Comparison of ENCODE assay signal across 27 cellular contexts in genomic region chr7:102197599-102197998, GRCh38.
"Had no signal": no experiment of that assay in that cellular context is flagged by ENCODE, and none has a peak within 500 bp of the region (broad histone marks: within the 10 kb centered on the region; RNA-seq: fewer than 3 reads in every experiment).

No MANE protein-coding gene starts in this region.

- H3K9me3 Mint-ChIP-seq: stimulated activated effector memory CD8-positive, alpha-beta T cell treated with anti-CD3 and anti-CD28 coated beads, Interleukin-12 subunit alpha, Interleukin-12 subunit beta, amount 100 ng/mL, for 72 hours; stimulated activated memory B cell treated with anti-CD40 and anti-IgM and Interleukin-4, amounts not matched to agents 10 μg/mL and 1 μg/mL and 100 μg/mL, for 72 hours; stimulated activated naive B cell treated with anti-CD40 and anti-IgM and Interleukin-4, amounts not matched to agents 10 μg/mL and 1 μg/mL and 100 μg/mL, for 72 hours; stimulated activated naive CD8-positive, alpha-beta T cell treated with anti-CD3 and anti-CD28 coated beads, Interleukin-15, amount 100 ng/mL, for 72 hours; stimulated activated naive CD8-positive, alpha-beta T cell treated with anti-CD3 and anti-CD28 coated beads, Interleukin-15, Interleukin-2, amounts not matched to agents 100 ng/mL and 50 ng/mL, for 24 hours; type B pancreatic cell had no signal

- H3K4me3 Mint-ChIP-seq: stimulated activated effector memory CD8-positive, alpha-beta T cell treated with anti-CD3 and anti-CD28 coated beads, Interleukin-12 subunit alpha, Interleukin-12 subunit beta, amount 100 ng/mL, for 72 hours; stimulated activated memory B cell treated with anti-CD40 and anti-IgM and Interleukin-4, amounts not matched to agents 10 μg/mL and 1 μg/mL and 100 μg/mL, for 72 hours; stimulated activated naive B cell treated with anti-CD40 and anti-IgM and Interleukin-4, amounts not matched to agents 10 μg/mL and 1 μg/mL and 100 μg/mL, for 72 hours; stimulated activated naive CD8-positive, alpha-beta T cell treated with anti-CD3 and anti-CD28 coated beads, Interleukin-15, amount 100 ng/mL, for 72 hours; stimulated activated naive CD8-positive, alpha-beta T cell treated with anti-CD3 and anti-CD28 coated beads, Interleukin-15, Interleukin-2, amounts not matched to agents 100 ng/mL and 50 ng/mL, for 24 hours; type B pancreatic cell had no signal

- H3K36me3 ChIP-seq: uterus had no signal

- H3K4me1 ChIP-seq: stomach, suprapubic skin, testis, thyroid gland, tibial artery, tibial nerve, transverse colon, upper lobe of left lung, upper lobe of right lung, uterus, vagina had no signal

- H3K27me3 Mint-ChIP-seq: stimulated activated memory B cell treated with anti-CD40 and anti-IgM and Interleukin-4, amounts not matched to agents 10 μg/mL and 1 μg/mL and 100 μg/mL, for 72 hours; stimulated activated naive B cell treated with anti-CD40 and anti-IgM and Interleukin-4, amounts not matched to agents 10 μg/mL and 1 μg/mL and 100 μg/mL, for 72 hours; stimulated activated naive CD8-positive, alpha-beta T cell treated with anti-CD3 and anti-CD28 coated beads, Interleukin-15, amount 100 ng/mL, for 72 hours; stimulated activated naive CD8-positive, alpha-beta T cell treated with anti-CD3 and anti-CD28 coated beads, Interleukin-15, Interleukin-2, amounts not matched to agents 100 ng/mL and 50 ng/mL, for 24 hours; type B pancreatic cell had no signal

- H3K27me3 ChIP-seq: stomach, suprapubic skin, testis, thyroid gland, tibial artery, tibial nerve, transverse colon, upper lobe of left lung, upper lobe of right lung, uterus, vagina had no signal

- ATAC-seq: stimulated activated effector memory CD8-positive, alpha-beta T cell treated with anti-CD3 and anti-CD28 coated beads, Interleukin-12 subunit alpha, Interleukin-12 subunit beta, amount 100 ng/mL, for 72 hours; stimulated activated memory B cell treated with anti-CD40 and anti-IgM and Interleukin-4, amounts not matched to agents 10 μg/mL and 1 μg/mL and 100 μg/mL, for 72 hours; stimulated activated naive B cell treated with anti-CD40 and anti-IgM and Interleukin-4, amounts not matched to agents 10 μg/mL and 1 μg/mL and 100 μg/mL, for 72 hours; stimulated activated naive CD8-positive, alpha-beta T cell treated with anti-CD3 and anti-CD28 coated beads, Interleukin-15, amount 100 ng/mL, for 72 hours; stimulated activated naive CD8-positive, alpha-beta T cell treated with anti-CD3 and anti-CD28 coated beads, Interleukin-15, Interleukin-2, amounts not matched to agents 100 U/mL and 50 U/mL, for 24 hours; upper lobe of right lung had no signal

- H3K4me1 Mint-ChIP-seq: stimulated activated effector memory CD8-positive, alpha-beta T cell treated with anti-CD3 and anti-CD28 coated beads, Interleukin-12 subunit alpha, Interleukin-12 subunit beta, amount 100 ng/mL, for 72 hours; stimulated activated memory B cell treated with anti-CD40 and anti-IgM and Interleukin-4, amounts not matched to agents 10 μg/mL and 1 μg/mL and 100 μg/mL, for 72 hours; stimulated activated naive B cell treated with anti-CD40 and anti-IgM and Interleukin-4, amounts not matched to agents 10 μg/mL and 1 μg/mL and 100 μg/mL, for 72 hours; stimulated activated naive CD8-positive, alpha-beta T cell treated with anti-CD3 and anti-CD28 coated beads, Interleukin-15, amount 100 ng/mL, for 72 hours had no signal

- H3K27ac Mint-ChIP-seq: stimulated activated effector memory CD8-positive, alpha-beta T cell treated with anti-CD3 and anti-CD28 coated beads, Interleukin-12 subunit alpha, Interleukin-12 subunit beta, amount 100 ng/mL, for 72 hours; stimulated activated memory B cell treated with anti-CD40 and anti-IgM and Interleukin-4, amounts not matched to agents 10 μg/mL and 1 μg/mL and 100 μg/mL, for 72 hours; stimulated activated naive B cell treated with anti-CD40 and anti-IgM and Interleukin-4, amounts not matched to agents 10 μg/mL and 1 μg/mL and 100 μg/mL, for 72 hours; stimulated activated naive CD8-positive, alpha-beta T cell treated with anti-CD3 and anti-CD28 coated beads, Interleukin-15, amount 100 ng/mL, for 72 hours; stimulated activated naive CD8-positive, alpha-beta T cell treated with anti-CD3 and anti-CD28 coated beads, Interleukin-15, Interleukin-2, amounts not matched to agents 100 ng/mL and 50 ng/mL, for 24 hours had no signal

- H3K9me3 ChIP-seq: stomach, suprapubic skin, testis, thoracic aorta, thyroid gland, tibial artery, tibial nerve, transverse colon, upper lobe of left lung, upper lobe of right lung, uterus, vagina had no signal

- H3K4me3 ChIP-seq: stomach, suprapubic skin, testis, thoracic aorta, thyroid gland, tibial artery, tibial nerve, transverse colon, upper lobe of left lung, upper lobe of right lung, uterus, vagina had no signal

- DNase-seq: stimulated activated CD4-positive, alpha-beta T cell treated with anti-CD3 and anti-CD28 coated beads, Interleukin-2, amount 100 ng/mL, for 48 hours; stimulated activated CD4-positive, alpha-beta T cell treated with anti-CD3 and anti-CD28 coated beads, Interleukin-4, amount 100 ng/mL, for 1 hour; stimulated activated CD4-positive, alpha-beta T cell treated with anti-CD3 and anti-CD28 coated beads, Interleukin-4, amount 100 ng/mL, for 24 hours; stimulated activated CD4-positive, alpha-beta T cell treated with anti-CD3 and anti-CD28 coated beads, Interleukin-4, amount 100 ng/mL, for 4 hours; stimulated activated CD8-positive, alpha-beta memory T cell treated with anti-CD3 and anti-CD28 coated beads, Interleukin-4, amount 100 ng/mL, for 48 hours; stimulated activated naive B cell treated with anti-CD40 and anti-IgM and Interleukin-4, amounts not matched to agents 10 μg/mL and 1 μg/mL and 100 μg/mL, for 72 hours; stimulated activated naive CD4-positive, alpha-beta T cell; stimulated activated naive CD4-positive, alpha-beta T cell treated with Interleukin-2 at 50 U/mL for 16 hours; stimulated activated naive CD8-positive, alpha-beta T cell treated with anti-CD3 and anti-CD28 coated beads, Interleukin-15, amount 100 ng/mL, for 72 hours; stimulated activated naive CD8-positive, alpha-beta T cell treated with anti-CD3 and anti-CD28 coated beads, Interleukin-15, Interleukin-2, amounts not matched to agents 100 U/mL and 50 U/mL, for 24 hours; stomach; testis; thyroid gland; tibial artery; transverse colon; trophoblast cell; upper lobe of left lung; upper lobe of right lung; uterus had no signal

- H3K27ac ChIP-seq: stomach, suprapubic skin, testis, thoracic aorta, thyroid gland, tibial artery, transverse colon, upper lobe of left lung, upper lobe of right lung, uterus, vagina had no signal
